Comparison of ENCODE assay signal across 6 cellular contexts in genomic region chr19:49490287-49491029, GRCh38. TPM values are rescaled to one million over a fixed set of nuclear protein-coding genes. Genes with fewer than 3 reads are reported as not detected.
DNase-seq lines count a peak whose midpoint lies in the region; ATAC-seq and TF ChIP-seq lines count a peak whose summit lies in the region.
"Had no signal": no experiment of that assay in that cellular context is flagged by ENCODE, and none has a peak within 500 bp of the region (broad histone marks: within the 10 kb centered on the region; RNA-seq: fewer than 3 reads in every experiment).

No MANE protein-coding gene starts in this region.

- peak overlapping the region; percentile 93 for H3K4me3 Mint-ChIP-seq in activated naive CD8-positive, alpha-beta T cell treated with anti-CD3 and anti-CD28 coated beads for 36 hours

- peak overlapping the region; percentile 97 for H3K27ac Mint-ChIP-seq in activated naive CD8-positive, alpha-beta T cell treated with anti-CD3 and anti-CD28 coated beads for 36 hours

- no peak for ATAC-seq in GM19395 (IDR thresholded peaks at IDR 0.05; ENCODE audit: unreplicated experiment)

- H3K27me3 Mint-ChIP-seq in activated naive CD8-positive, alpha-beta T cell treated with anti-CD3 and anti-CD28 coated beads for 36 hours, result peaks cover 33% of the 10 kb centered on the region

- DNase-seq in AG04449 (ENCODE audit: low read depth, low spot score) (no peak), AG08395 (ENCODE audit: low spot score) (no peak)
- no peak for DNase-seq in activated naive CD8-positive, alpha-beta T cell treated with anti-CD3 and anti-CD28 coated beads for 36 hours
- DNase-seq: kidney, NCI-H524 had no signal

- POLR2A ChIA-PET in AG04449 (lab: Yijun Ruan, JAX), result no interaction called here

- TF ChIP-seq CTCF in AG04449 (IDR thresholded peaks at IDR 0.05; ENCODE audit: insufficient read depth, low read length, missing control alignments), result no peak

- peaks cover 2% of the 10 kb centered on the region for H3K9me3 Mint-ChIP-seq in activated naive CD8-positive, alpha-beta T cell treated with anti-CD3 and anti-CD28 coated beads for 36 hours

- peaks cover 46% of the 10 kb centered on the region for H3K4me1 Mint-ChIP-seq in activated naive CD8-positive, alpha-beta T cell treated with anti-CD3 and anti-CD28 coated beads for 36 hours

- H3K36me3 Mint-ChIP-seq in activated naive CD8-positive, alpha-beta T cell treated with anti-CD3 and anti-CD28 coated beads for 36 hours, result peaks cover 73% of the 10 kb centered on the region

- CTCF ChIA-PET in AG04449 (lab: Yijun Ruan, JAX), result no interaction called here

- H3K4me3 ChIP-seq in AG04449 (ENCODE audit: low read depth, low read length), result peak overlapping the region; percentile 90

RNA-seq across cellular contexts. Expression of gene RPL13A, which starts 3.0 kb away (rescaled TPM):
- total RNA-seq in activated naive CD8-positive, alpha-beta T cell treated with anti-CD3 and anti-CD28 coated beads for 36 hours, result 1,000 to 10,000 TPM; 3,663 to 3,691 TPM

RNA-seq across cellular contexts. Expression of gene RPS11, which starts 5.8 kb away (rescaled TPM):
- total RNA-seq in activated naive CD8-positive, alpha-beta T cell treated with anti-CD3 and anti-CD28 coated beads for 36 hours, result 1,000 to 10,000 TPM; 2,825 to 2,867 TPM

RNA-seq across cellular contexts. Expression of gene FLT3LG, which starts 16.4 kb away (rescaled TPM):
- total RNA-seq in activated naive CD8-positive, alpha-beta T cell treated with anti-CD3 and anti-CD28 coated beads for 36 hours, result 10 to 100 TPM; 61.0 to 63.5 TPM

RNA-seq across cellular contexts. Expression of gene FCGRT, which starts 22.0 kb away (rescaled TPM):
- total RNA-seq in activated naive CD8-positive, alpha-beta T cell treated with anti-CD3 and anti-CD28 coated beads for 36 hours, result 10 to 100 TPM; 11.5 to 12.2 TPM

RNA-seq across cellular contexts. Expression of gene RCN3, which starts 37.3 kb away (rescaled TPM):
- 1 to 10 TPM; 3.6 to 4.3 TPM for total RNA-seq in activated naive CD8-positive, alpha-beta T cell treated with anti-CD3 and anti-CD28 coated beads for 36 hours
